8 cellular contexts compared by ENCODE assay signal in genomic region chr3:184380627-184381260, GRCh38. TPM values are rescaled to one million over a fixed set of nuclear protein-coding genes. Genes with fewer than 3 reads are reported as not detected.
DNase-seq lines count a peak whose midpoint lies in the region; ATAC-seq and TF ChIP-seq lines count a peak whose summit lies in the region.

No MANE protein-coding gene starts in this region.

- POLR2A ChIA-PET in PC-9 (lab: Charles Lee; ENCODE audit: unreplicated experiment): no interaction called here

- CTCF ChIA-PET in PC-9 (lab: Charles Lee): no interaction called here

- H3K9me3 Mint-ChIP-seq in activated T-cell treated with anti-CD3 and anti-CD28 coated beads, Interleukin-2, amount 50 U/mL, for 24 hours: no peaks in the 10 kb centered on the region

- H3K9me3 ChIP-seq in iPS-18c (ENCODE audit: control insufficient read depth, insufficient read depth, low read length) (no peaks in the 10 kb centered on the region), skeletal muscle tissue (ENCODE audit: control insufficient read depth in 3 of 3, low read length in 3 of 3) (no peaks in the 10 kb centered on the region), PC-9 (ENCODE audit: insufficient read depth, low read depth) (no peaks in the 10 kb centered on the region)

- no peak overlapping the region for H2AFZ ChIP-seq in PC-9

- H3K36me3 Mint-ChIP-seq in activated T-cell treated with anti-CD3 and anti-CD28 coated beads, Interleukin-2, amount 50 U/mL, for 24 hours (ENCODE audit: low read depth): no peaks in the 10 kb centered on the region

- TF ChIP-seq CTCF in PC-9 (conservative IDR thresholded peaks at IDR 0.05): no peak

- H3K27me3 ChIP-seq in H7 (ENCODE audit: control insufficient read depth, insufficient read depth, low read length) (peaks cover 45% of the 10 kb centered on the region), skeletal muscle tissue (ENCODE audit: control insufficient read depth in 3 of 3, insufficient read depth in 3 of 3, low read length in 3 of 3) (peaks cover 0 to 19% (median 9%) of the 10 kb centered on the region in 3 donors), PC-9 (ENCODE audit: insufficient read depth, low read depth) (peaks cover 74% of the 10 kb centered on the region)

- H3K9me2 ChIP-seq in PC-9 (ENCODE audit: insufficient read depth): no peaks in the 10 kb centered on the region

- peaks cover 35 to 42% (median 40%) of the 10 kb centered on the region in 3 donors for H3K4me1 ChIP-seq in skeletal muscle tissue (ENCODE audit: control insufficient read depth in 3 of 3, insufficient read depth in 3 of 3, low read length in 3 of 3)
- H3K4me1 ChIP-seq in PC-9 (replicated peaks; ENCODE audit: insufficient read depth): no peaks in the 10 kb centered on the region

- peak overlapping the region; percentile 59 for H3K4me3 Mint-ChIP-seq in activated T-cell treated with anti-CD3 and anti-CD28 coated beads, Interleukin-2, amount 50 U/mL, for 24 hours

- H3K79me2 ChIP-seq in PC-9 (ENCODE audit: low read depth): no peaks in the 10 kb centered on the region

- H3F3A ChIP-seq in PC-9 (ENCODE audit: insufficient read depth, low read depth): no peaks in the 10 kb centered on the region

- no peak for ATAC-seq in HG02938 (IDR thresholded peaks at IDR 0.05; ENCODE audit: unreplicated experiment)

- peaks cover 7% of the 10 kb centered on the region for H3K4me1 Mint-ChIP-seq in activated T-cell treated with anti-CD3 and anti-CD28 coated beads, Interleukin-2, amount 50 U/mL, for 24 hours (ENCODE audit: low read depth)

- no peaks in the 10 kb centered on the region for H4K20me1 ChIP-seq in PC-9 (ENCODE audit: insufficient read depth)

- intact Hi-C loops in PC-9 (cut with micrococcal nuclease; ENCODE audit: unreplicated experiment): no loop called here

- BruUV-seq in PC-9 (replicated peaks; lab: Mats Ljungman, UMichigan): no TSS peak

- H3K27ac ChIP-seq in skeletal muscle tissue (ENCODE audit: low read depth, low read length) (no peak overlapping the region), PC-9 (no peak overlapping the region)

- H3K9ac ChIP-seq in skeletal muscle tissue (ENCODE audit: low read depth in 1 of 3, low read length in 3 of 3): peak overlapping the region; percentile 69 to 73 (median 72)

- peaks cover 73% of the 10 kb centered on the region for H3K27me3 Mint-ChIP-seq in activated T-cell treated with anti-CD3 and anti-CD28 coated beads, Interleukin-2, amount 50 U/mL, for 24 hours

- H3K36me3 ChIP-seq in H7 (replicated peaks; ENCODE audit: control insufficient read depth, insufficient read depth, low read length): no peaks in the 10 kb centered on the region
- peaks cover 0 to 10% (median 3%) of the 10 kb centered on the region in 3 donors for H3K36me3 ChIP-seq in skeletal muscle tissue (ENCODE audit: control insufficient read depth in 3 of 3, insufficient read depth in 3 of 3, low read length in 3 of 3)
- no peaks in the 10 kb centered on the region for H3K36me3 ChIP-seq in PC-9 (ENCODE audit: low read depth)

- H3K4me3 ChIP-seq in H7 (ENCODE audit: insufficient read depth, low read depth, low read length): peak overlapping the region; percentile 43
- peak overlapping the region; percentile 60 for H3K4me3 ChIP-seq in iPS-18c (ENCODE audit: insufficient read depth, low read depth, low read length)
- H3K4me3 ChIP-seq in skeletal muscle tissue (ENCODE audit: low read length in 3 of 3): peak overlapping the region; percentile 61 to 73 (median 69)
- H3K4me3 ChIP-seq in PC-9: no peak overlapping the region

- no peak overlapping the region for H3K4me2 ChIP-seq in PC-9

- no peak overlapping the region for H3K27ac Mint-ChIP-seq in activated T-cell treated with anti-CD3 and anti-CD28 coated beads, Interleukin-2, amount 50 U/mL, for 24 hours

- no peak for DNase-seq in H7
- peak; percentile 53 for DNase-seq in activated T-cell treated with anti-CD3 and anti-CD28 coated beads, Interleukin-2, amount 50 U/mL, for 24 hours
- no peak for DNase-seq in PC-9
- no peak for DNase-seq in mesenteric fat pad (ENCODE audit: low spot score)
- no peak for DNase-seq in AG08396 (ENCODE audit: low spot score)

RNA-seq across cellular contexts. Expression of gene CHRD, which starts 0.9 kb away (rescaled TPM):
- total RNA-seq in H7 (2014; rRNA removed; shearing (Covaris generic)): 4.5 and 10.5 TPM in 2 replicates
- 14.1 TPM for total RNA-seq in skeletal muscle tissue
- not detected in 2 replicates for total RNA-seq in PC-9 (2021)
- 11.3 TPM for total RNA-seq in mesenteric fat pad

RNA-seq across cellular contexts. Expression of gene THPO, which starts 2.7 kb away (rescaled TPM):
- 0.80 and 1.3 TPM in 2 replicates for total RNA-seq in H7 (2014; rRNA removed; shearing (Covaris generic))
- total RNA-seq in skeletal muscle tissue (under 0.01 TPM), PC-9 (2021) (not detected in 2 replicates), mesenteric fat pad (1.1 TPM)

RNA-seq across cellular contexts. Expression of gene POLR2H, which starts 19.2 kb away (rescaled TPM):
- 92.8 and 100 TPM in 2 replicates for total RNA-seq in H7 (2014; rRNA removed; shearing (Covaris generic))
- total RNA-seq in skeletal muscle tissue (44.4 TPM), PC-9 (2021) (153 and 167 TPM in 2 replicates), mesenteric fat pad (51.7 TPM)

RNA-seq across cellular contexts. Expression of gene CLCN2, which starts 19.3 kb away (rescaled TPM):
- total RNA-seq in H7 (2014; rRNA removed; shearing (Covaris generic)): 17.1 and 22.3 TPM in 2 replicates
- total RNA-seq in skeletal muscle tissue (2.6 TPM), PC-9 (2021) (27.1 and 33.0 TPM in 2 replicates), mesenteric fat pad (3.8 TPM)

RNA-seq across cellular contexts. Expression of gene FAM131A, which starts 43.3 kb away (rescaled TPM):
- 36.9 and 41.1 TPM in 2 replicates for total RNA-seq in H7 (2014; rRNA removed; shearing (Covaris generic))
- total RNA-seq in skeletal muscle tissue: 9.4 TPM
- 25.5 and 28.2 TPM in 2 replicates for total RNA-seq in PC-9 (2021)
- total RNA-seq in mesenteric fat pad: 24.4 TPM
